ENCODE assay signal across 12 cellular contexts in genomic region chr16:87990254-87990653, GRCh38. TPM values are rescaled to one million over a fixed set of nuclear protein-coding genes. Genes with fewer than 3 reads are reported as not detected.
"Had no signal": no experiment of that assay in that cellular context is flagged by ENCODE, and none has a peak within 500 bp of the region (broad histone marks: within the 10 kb centered on the region; RNA-seq: fewer than 3 reads in every experiment).

No MANE protein-coding gene starts in this region.

RNA-seq across cellular contexts. Expression of gene CA5A, which starts 53.9 kb away (rescaled TPM):
- total RNA-seq: activated B cell treated with CpG ODN at 0.5 μM for 24 hours; activated CD4-positive, alpha-beta memory T cell treated with anti-CD3 and anti-CD28 coated beads, Interleukin-2, amount 10 ng/mL, durations not matched to agents 7 days and 5 days; activated CD4-positive, alpha-beta T cell treated with anti-CD3 and anti-CD28 coated beads, Interleukin-2, amount 10 ng/mL, durations not matched to agents 7 days and 5 days; activated CD8-positive, alpha-beta memory T cell treated with anti-CD3 and anti-CD28 coated beads, Interleukin-2, amount 10 ng/mL, durations not matched to agents 7 days and 5 days; activated CD8-positive, alpha-beta T cell treated with anti-CD3 and anti-CD28 coated beads, Interleukin-2, amount 10 ng/mL, durations not matched to agents 7 days and 5 days; activated naive CD8-positive, alpha-beta T cell treated with anti-CD3 and anti-CD28 coated beads, Interleukin-2, amount 10 ng/mL, durations not matched to agents 7 days and 5 days; activated T-helper 2 cell treated with anti-CD3 and anti-CD28 coated beads, Interferon-gamma antibody, Interleukin-2, Interleukin-4, amounts not matched to agents 10 μg/mL and 5 μg/mL and 100 μg/mL, durations not matched to agents 14 hours and 24 hours and 36 hours; ascending aorta; body of pancreas; breast epithelium; cardiac septum; T-helper 1 cell treated with Interleukin-12 subunit alpha and Interleukin-12 subunit beta and Interleukin-4 antibody, amounts not matched to agents 30 ng/mL and 1 ng/mL, for 36 hours had no signal
